13 cellular contexts compared by ENCODE assay signal in the genomic region with DNA sequence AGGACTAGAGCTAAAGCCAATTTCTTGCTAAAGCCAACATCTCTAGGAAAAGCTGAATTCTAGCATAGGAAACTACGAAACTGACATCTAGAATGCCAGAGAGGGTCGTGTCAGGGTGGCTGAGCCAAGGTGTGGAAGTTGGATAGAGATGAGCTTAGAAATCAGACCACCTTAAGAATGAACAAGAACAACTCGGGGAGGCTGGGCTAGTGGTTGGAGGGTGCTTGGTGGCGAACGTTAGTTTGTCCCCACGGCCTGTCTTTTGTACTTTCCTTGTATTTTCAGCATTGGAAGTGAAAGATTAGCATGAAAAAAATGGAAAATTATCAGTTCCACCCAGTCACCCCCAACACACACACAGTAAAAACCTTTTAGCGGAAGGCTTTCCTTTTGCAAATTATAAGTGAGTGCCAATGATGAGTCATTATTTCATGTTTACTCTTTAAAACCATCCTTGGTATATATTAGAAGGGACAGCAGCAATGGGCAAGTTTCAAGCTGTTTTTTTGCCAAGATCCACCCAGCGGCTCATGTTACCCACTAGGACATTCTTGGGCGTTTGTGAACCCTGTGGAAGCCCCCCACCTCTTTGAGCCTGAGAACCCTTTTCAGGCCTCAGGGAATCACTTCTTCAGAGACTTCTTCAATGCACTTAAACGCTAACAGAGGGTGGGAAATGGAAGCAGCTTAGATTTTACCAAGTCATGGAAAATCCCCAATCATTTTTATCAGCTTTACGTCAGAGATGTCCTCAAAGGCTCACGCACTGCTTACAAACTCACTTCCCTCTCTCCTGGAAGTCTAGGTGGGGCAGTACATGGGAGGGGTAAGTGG. TPM values are rescaled to one million over a fixed set of nuclear protein-coding genes. Genes with fewer than 3 reads are reported as not detected.
DNase-seq lines count a peak whose midpoint lies in the region; ATAC-seq and TF ChIP-seq lines count a peak whose summit lies in the region.
"Had no signal": no experiment of that assay in that cellular context is flagged by ENCODE, and none has a peak within 500 bp of the region (broad histone marks: within the 10 kb centered on the region; RNA-seq: fewer than 3 reads in every experiment).

No MANE protein-coding gene starts in this region.

- intact Hi-C loops in CD4-positive, alpha-beta T cell (cut with DNase I, micrococcal nuclease), result no loop called here

- CTCF ChIA-PET in CD4-positive, alpha-beta T cell (lab: Charles Lee), result no interaction called here

- no peaks in the 10 kb centered on the region for H3K4me1 Mint-ChIP-seq in CD4-positive, alpha-beta T cell (ENCODE audit: low read depth)
- H3K4me1 Mint-ChIP-seq: activated CD4-positive, alpha-beta T cell treated with anti-CD3 and anti-CD28 coated beads, Interleukin-2, amount 10 ng/mL, durations not matched to agents 7 days and 5 days had no signal

- H3K27ac ChIP-seq in CD4-positive, alpha-beta T cell (ENCODE audit: low read depth, low read length), result no peak overlapping the region
- H3K27ac ChIP-seq: tibial nerve had no signal

- no peaks in the 10 kb centered on the region for H3K27me3 Mint-ChIP-seq in CD4-positive, alpha-beta T cell
- H3K27me3 Mint-ChIP-seq: activated CD4-positive, alpha-beta T cell treated with anti-CD3 and anti-CD28 coated beads, Interleukin-2, amount 10 ng/mL, durations not matched to agents 7 days and 5 days had no signal

- DNase-seq in ELR (ENCODE audit: low read depth) (peak; percentile 42), OCI-M1 (lab: John Stamatoyannopoulos, UW) (peak; percentile 5), epidermal melanocyte (ENCODE audit: insufficient read length, low spot score) (peak; percentile 17), retinal pigment epithelial cell (ENCODE audit: low read depth) (peak; percentile 9), SHP77 (lab: John Stamatoyannopoulos, UW) (no peak), NCI-H446 treated with DMSO at 0.1 percent for 48 hours (lab: John Stamatoyannopoulos, UW) (no peak)
- no peak for DNase-seq in CD4-positive, alpha-beta T cell
- DNase-seq: activated CD4-positive, alpha-beta T cell treated with anti-CD3 and anti-CD28 coated beads, Interleukin-2, amount 10 ng/mL, durations not matched to agents 7 days and 5 days; DND-41; NCI-H1930 had no signal

- no peak overlapping the region for H3K4me3 ChIP-seq in retinal pigment epithelial cell (ENCODE audit: low read length)
- H3K4me3 ChIP-seq: mucosa of descending colon, tibial nerve had no signal

- no peaks in the 10 kb centered on the region for H3K9me3 Mint-ChIP-seq in CD4-positive, alpha-beta T cell
- H3K9me3 Mint-ChIP-seq: activated CD4-positive, alpha-beta T cell treated with anti-CD3 and anti-CD28 coated beads, Interleukin-2, amount 10 ng/mL, durations not matched to agents 7 days and 5 days had no signal

- H3K36me3 Mint-ChIP-seq in CD4-positive, alpha-beta T cell (ENCODE audit: low read depth), result no peaks in the 10 kb centered on the region

- TF ChIP-seq CTCF in retinal pigment epithelial cell (conservative IDR thresholded peaks at IDR 0.05; ENCODE audit: low read depth, low read length), result no peak
- no peak for TF ChIP-seq CTCF in CD4-positive, alpha-beta T cell (IDR thresholded peaks at IDR 0.05)

- no peak overlapping the region for H3K4me3 Mint-ChIP-seq in CD4-positive, alpha-beta T cell
- H3K4me3 Mint-ChIP-seq: activated CD4-positive, alpha-beta T cell treated with anti-CD3 and anti-CD28 coated beads, Interleukin-2, amount 10 ng/mL, durations not matched to agents 7 days and 5 days had no signal

- H3K9me3 ChIP-seq in CD4-positive, alpha-beta T cell (ENCODE audit: control insufficient read depth, low read length), result no peaks in the 10 kb centered on the region
- H3K9me3 ChIP-seq: mucosa of descending colon, tibial nerve had no signal

- POLR2A ChIA-PET in CD4-positive, alpha-beta T cell (lab: Charles Lee), result no interaction called here

- no peaks in the 10 kb centered on the region for H3K27me3 ChIP-seq in CD4-positive, alpha-beta T cell (ENCODE audit: control insufficient read depth, insufficient read depth, low read length)

- no peak for ATAC-seq in CD4-positive, alpha-beta T cell (ENCODE audit: poor library complexity)
- ATAC-seq: mucosa of descending colon, sciatic nerve had no signal

- no peak overlapping the region for H3K27ac Mint-ChIP-seq in CD4-positive, alpha-beta T cell
- H3K27ac Mint-ChIP-seq: activated CD4-positive, alpha-beta T cell treated with anti-CD3 and anti-CD28 coated beads, Interleukin-2, amount 10 ng/mL, durations not matched to agents 7 days and 5 days had no signal

RNA-seq across cellular contexts. Expression of gene PPEF1, which starts 4.9 kb away (rescaled TPM):
- under 1 TPM in 1 of 2 experiments, not detected in 1; 0.34 TPM for total RNA-seq in CD4-positive, alpha-beta T cell
- total RNA-seq: activated CD4-positive, alpha-beta T cell treated with anti-CD3 and anti-CD28 coated beads, Interleukin-2, amount 10 ng/mL, durations not matched to agents 7 days and 5 days; sciatic nerve had no signal

RNA-seq across cellular contexts. Expression of gene RS1, which starts 30.7 kb away (rescaled TPM):
- total RNA-seq in CD4-positive, alpha-beta T cell, result not detected
- total RNA-seq: activated CD4-positive, alpha-beta T cell treated with anti-CD3 and anti-CD28 coated beads, Interleukin-2, amount 10 ng/mL, durations not matched to agents 7 days and 5 days; mucosa of descending colon; sciatic nerve; tibial nerve had no signal

Comparison
In these comparisons a context has a peak if more than half of its experiments do, and no peak if none do; other contexts are left out.
1. DNase-seq: peak in ELR (single experiment), OCI-M1 (single experiment), epidermal melanocyte (single experiment) and retinal pigment epithelial cell (single experiment); none in CD4-positive, alpha-beta T cell (0 of 10), SHP77 (0 of 2) and NCI-H446 treated with DMSO at 0.1 percent for 48 hours (single experiment).